Comparison of ENCODE assay signal across 2 cellular contexts in the genomic region with DNA sequence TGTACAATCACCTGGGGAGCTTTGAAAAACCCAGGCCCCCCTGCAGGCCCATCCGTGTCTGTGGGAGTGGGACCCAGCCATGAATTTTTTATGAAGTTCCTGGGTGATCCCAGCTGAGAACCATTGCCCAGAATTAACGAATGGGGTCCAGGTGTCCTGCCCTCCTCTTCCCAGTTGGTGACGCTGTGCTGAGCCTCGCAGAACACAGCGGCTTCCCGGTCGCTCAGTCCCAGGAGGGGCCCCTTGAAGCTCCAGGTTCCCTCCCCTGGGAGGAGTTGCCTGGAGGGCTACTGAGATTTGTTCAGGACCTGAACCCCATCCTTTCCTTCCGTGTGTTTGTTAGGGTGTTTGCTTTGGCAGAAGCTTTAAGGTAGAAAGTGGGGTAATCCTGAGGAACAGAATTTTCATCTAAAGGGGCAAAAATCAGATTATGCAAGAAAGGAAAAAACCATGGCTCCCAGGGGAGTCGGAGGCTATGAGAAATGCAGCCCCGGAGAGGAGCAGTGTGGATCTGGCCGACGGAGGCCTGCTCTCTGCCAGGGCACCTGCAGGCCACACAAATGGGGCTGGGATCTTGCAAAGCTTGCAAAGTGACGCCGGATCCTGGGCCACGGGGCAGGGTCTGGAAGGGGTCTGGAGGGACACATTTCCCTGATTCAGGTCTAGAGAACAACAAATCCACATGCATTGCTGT.
TF ChIP-seq lines count a peak whose summit lies in the region.

No MANE protein-coding gene starts in this region.

TF ChIP-seq in GM23338, 12 proteins besides CTCF, POLR2A, EP300 and RAD21 (continues in another document):
- TF ChIP-seq, protein P1, sequence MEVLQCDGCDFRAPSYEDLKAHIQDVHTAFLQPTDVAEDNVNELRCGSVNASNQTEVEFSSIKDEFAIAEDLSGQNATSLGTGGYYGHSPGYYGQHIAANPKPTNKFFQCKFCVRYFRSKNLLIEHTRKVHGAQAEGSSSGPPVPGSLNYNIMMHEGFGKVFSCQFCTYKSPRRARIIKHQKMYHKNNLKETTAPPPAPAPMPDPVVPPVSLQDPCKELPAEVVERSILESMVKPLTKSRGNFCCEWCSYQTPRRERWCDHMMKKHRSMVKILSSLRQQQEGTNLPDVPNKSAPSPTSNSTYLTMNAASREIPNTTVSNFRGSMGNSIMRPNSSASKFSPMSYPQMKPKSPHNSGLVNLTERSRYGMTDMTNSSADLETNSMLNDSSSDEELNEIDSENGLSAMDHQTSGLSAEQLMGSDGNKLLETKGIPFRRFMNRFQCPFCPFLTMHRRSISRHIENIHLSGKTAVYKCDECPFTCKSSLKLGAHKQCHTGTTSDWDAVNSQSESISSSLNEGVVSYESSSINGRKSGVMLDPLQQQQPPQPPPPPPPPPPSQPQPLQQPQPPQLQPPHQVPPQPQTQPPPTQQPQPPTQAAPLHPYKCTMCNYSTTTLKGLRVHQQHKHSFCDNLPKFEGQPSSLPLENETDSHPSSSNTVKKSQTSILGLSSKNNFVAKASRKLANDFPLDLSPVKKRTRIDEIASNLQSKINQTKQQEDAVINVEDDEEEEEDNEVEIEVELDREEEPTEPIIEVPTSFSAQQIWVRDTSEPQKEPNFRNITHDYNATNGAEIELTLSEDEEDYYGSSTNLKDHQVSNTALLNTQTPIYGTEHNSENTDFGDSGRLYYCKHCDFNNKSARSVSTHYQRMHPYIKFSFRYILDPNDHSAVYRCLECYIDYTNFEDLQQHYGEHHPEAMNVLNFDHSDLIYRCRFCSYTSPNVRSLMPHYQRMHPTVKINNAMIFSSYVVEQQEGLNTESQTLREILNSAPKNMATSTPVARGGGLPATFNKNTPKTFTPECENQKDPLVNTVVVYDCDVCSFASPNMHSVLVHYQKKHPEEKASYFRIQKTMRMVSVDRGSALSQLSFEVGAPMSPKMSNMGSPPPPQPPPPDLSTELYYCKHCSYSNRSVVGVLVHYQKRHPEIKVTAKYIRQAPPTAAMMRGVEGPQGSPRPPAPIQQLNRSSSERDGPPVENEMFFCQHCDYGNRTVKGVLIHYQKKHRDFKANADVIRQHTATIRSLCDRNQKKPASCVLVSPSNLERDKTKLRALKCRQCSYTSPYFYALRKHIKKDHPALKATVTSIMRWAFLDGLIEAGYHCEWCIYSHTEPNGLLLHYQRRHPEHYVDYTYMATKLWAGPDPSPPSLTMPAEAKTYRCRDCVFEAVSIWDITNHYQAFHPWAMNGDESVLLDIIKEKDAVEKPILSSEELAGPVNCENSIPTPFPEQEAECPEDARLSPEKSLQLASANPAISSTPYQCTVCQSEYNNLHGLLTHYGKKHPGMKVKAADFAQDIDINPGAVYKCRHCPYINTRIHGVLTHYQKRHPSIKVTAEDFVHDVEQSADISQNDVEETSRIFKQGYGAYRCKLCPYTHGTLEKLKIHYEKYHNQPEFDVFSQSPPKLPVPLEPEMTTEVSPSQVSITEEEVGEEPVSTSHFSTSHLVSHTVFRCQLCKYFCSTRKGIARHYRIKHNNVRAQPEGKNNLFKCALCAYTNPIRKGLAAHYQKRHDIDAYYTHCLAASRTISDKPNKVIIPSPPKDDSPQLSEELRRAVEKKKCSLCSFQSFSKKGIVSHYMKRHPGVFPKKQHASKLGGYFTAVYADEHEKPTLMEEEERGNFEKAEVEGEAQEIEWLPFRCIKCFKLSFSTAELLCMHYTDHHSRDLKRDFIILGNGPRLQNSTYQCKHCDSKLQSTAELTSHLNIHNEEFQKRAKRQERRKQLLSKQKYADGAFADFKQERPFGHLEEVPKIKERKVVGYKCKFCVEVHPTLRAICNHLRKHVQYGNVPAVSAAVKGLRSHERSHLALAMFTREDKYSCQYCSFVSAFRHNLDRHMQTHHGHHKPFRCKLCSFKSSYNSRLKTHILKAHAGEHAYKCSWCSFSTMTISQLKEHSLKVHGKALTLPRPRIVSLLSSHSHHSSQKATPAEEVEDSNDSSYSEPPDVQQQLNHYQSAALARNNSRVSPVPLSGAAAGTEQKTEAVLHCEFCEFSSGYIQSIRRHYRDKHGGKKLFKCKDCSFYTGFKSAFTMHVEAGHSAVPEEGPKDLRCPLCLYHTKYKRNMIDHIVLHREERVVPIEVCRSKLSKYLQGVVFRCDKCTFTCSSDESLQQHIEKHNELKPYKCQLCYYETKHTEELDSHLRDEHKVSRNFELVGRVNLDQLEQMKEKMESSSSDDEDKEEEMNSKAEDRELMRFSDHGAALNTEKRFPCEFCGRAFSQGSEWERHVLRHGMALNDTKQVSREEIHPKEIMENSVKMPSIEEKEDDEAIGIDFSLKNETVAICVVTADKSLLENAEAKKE (CRISPR knock-in tag; IDR thresholded peaks at IDR 0.05) = no peak
- TF ChIP-seq NANOG (IDR thresholded peaks at IDR 0.05; ENCODE audit: borderline replicate concordance) = no peak
- TF ChIP-seq EZH2 (IDR thresholded peaks at IDR 0.05; ENCODE audit: low read depth, unreplicated experiment) = no peak
- no peak for TF ChIP-seq POLR2AphosphoS5 (IDR thresholded peaks at IDR 0.05; ENCODE audit: low read depth)
- no peak for TF ChIP-seq CREB1 (CRISPR knock-in tag; IDR thresholded peaks at IDR 0.05; ENCODE audit: low read depth)
- TF ChIP-seq ZNF114 (CRISPR knock-in tag; IDR thresholded peaks at IDR 0.05) = no peak
- no peak for TF ChIP-seq STAT1 (IDR thresholded peaks at IDR 0.05; ENCODE audit: unreplicated experiment)
- TF ChIP-seq, protein P2, sequence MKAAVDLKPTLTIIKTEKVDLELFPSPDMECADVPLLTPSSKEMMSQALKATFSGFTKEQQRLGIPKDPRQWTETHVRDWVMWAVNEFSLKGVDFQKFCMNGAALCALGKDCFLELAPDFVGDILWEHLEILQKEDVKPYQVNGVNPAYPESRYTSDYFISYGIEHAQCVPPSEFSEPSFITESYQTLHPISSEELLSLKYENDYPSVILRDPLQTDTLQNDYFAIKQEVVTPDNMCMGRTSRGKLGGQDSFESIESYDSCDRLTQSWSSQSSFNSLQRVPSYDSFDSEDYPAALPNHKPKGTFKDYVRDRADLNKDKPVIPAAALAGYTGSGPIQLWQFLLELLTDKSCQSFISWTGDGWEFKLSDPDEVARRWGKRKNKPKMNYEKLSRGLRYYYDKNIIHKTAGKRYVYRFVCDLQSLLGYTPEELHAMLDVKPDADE (IDR thresholded peaks at IDR 0.05) = no peak
- no peak for TF ChIP-seq EZH2phosphoT487 (IDR thresholded peaks at IDR 0.05; ENCODE audit: unreplicated experiment)
- no peak for TF ChIP-seq ZNF331 (CRISPR knock-in tag; IDR thresholded peaks at IDR 0.05; ENCODE audit: low read depth)

TF ChIP-seq in K562, 482 proteins besides CTCF, POLR2A, EP300 and RAD21 (continued from another document):
- TF ChIP-seq, protein P3, sequence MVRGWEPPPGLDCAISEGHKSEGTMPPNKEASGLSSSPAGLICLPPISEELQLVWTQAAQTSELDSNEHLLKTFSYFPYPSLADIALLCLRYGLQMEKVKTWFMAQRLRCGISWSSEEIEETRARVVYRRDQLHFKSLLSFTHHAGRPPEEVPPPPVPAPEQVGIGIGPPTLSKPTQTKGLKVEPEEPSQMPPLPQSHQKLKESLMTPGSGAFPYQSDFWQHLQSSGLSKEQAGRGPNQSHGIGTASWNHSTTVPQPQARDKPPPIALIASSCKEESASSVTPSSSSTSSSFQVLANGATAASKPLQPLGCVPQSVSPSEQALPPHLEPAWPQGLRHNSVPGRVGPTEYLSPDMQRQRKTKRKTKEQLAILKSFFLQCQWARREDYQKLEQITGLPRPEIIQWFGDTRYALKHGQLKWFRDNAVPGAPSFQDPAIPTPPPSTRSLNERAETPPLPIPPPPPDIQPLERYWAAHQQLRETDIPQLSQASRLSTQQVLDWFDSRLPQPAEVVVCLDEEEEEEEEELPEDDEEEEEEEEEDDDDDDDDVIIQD (CRISPR knock-in tag; IDR thresholded peaks at IDR 0.05) = no peak
- no peak for TF ChIP-seq SPI1 (IDR thresholded peaks at IDR 0.05; ENCODE audit: borderline replicate concordance, low read depth, low read length)
- no peak for TF ChIP-seq ZNF212 (CRISPR knock-in tag; IDR thresholded peaks at IDR 0.05)
